In the genomic region with DNA sequence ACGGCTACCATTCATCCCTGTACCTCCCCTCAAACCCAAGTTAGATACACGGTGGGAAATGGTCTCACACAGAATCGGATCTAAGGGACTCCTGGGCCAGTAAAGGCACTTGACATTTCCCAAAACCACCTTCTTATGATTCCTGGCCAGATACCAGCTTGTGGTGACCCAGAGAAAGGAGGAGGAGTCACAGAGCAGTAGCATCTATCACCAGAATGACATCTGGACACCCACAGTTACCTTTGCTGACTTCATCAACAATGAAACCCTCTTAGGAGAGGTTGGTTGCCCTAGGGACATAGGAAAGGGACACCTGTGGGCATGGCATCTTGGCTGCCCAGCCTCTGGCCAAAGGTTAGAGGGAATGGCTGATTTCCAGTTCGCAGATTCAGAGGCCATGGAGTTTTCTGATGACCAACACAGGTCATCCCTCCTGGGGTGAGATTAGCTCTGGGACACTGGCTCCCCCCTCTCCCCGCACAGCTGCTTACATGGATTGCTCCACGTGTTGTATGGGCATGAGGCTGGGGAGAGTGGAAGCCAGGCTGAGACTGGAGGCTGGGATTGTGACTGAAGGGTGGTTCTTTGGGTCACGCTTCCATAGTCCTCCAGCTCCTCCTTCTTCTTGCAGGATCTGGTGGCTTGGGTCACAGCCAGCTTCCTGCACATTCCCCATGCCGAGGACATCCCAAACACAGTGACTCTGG, we compare ENCODE assay signal across 1 cellular context.
TF ChIP-seq lines count a peak whose summit lies in the region.

No MANE protein-coding gene starts in this region.

TF ChIP-seq in K562, 482 proteins besides CTCF, POLR2A, EP300 and RAD21:
- TF ChIP-seq, protein P1, sequence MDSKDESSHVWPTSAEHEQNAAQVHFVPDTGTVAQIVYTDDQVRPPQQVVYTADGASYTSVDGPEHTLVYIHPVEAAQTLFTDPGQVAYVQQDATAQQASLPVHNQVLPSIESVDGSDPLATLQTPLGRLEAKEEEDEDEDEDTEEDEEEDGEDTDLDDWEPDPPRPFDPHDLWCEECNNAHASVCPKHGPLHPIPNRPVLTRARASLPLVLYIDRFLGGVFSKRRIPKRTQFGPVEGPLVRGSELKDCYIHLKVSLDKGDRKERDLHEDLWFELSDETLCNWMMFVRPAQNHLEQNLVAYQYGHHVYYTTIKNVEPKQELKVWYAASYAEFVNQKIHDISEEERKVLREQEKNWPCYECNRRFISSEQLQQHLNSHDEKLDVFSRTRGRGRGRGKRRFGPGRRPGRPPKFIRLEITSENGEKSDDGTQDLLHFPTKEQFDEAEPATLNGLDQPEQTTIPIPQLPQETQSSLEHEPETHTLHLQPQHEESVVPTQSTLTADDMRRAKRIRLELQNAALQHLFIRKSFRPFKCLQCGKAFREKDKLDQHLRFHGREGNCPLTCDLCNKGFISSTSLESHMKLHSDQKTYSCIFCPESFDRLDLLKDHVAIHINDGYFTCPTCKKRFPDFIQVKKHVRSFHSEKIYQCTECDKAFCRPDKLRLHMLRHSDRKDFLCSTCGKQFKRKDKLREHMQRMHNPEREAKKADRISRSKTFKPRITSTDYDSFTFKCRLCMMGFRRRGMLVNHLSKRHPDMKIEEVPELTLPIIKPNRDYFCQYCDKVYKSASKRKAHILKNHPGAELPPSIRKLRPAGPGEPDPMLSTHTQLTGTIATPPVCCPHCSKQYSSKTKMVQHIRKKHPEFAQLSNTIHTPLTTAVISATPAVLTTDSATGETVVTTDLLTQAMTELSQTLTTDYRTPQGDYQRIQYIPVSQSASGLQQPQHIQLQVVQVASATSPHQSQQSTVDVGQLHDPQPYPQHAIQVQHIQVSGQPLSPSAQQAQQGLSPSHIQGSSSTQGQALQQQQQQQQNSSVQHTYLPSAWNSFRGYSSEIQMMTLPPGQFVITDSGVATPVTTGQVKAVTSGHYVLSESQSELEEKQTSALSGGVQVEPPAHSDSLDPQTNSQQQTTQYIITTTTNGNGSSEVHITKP (IDR thresholded peaks at IDR 0.05; ENCODE audit: partially characterized antibody) = peak; percentile 74
- TF ChIP-seq TAF7 (tag; IDR thresholded peaks at IDR 0.05) (no peak), SRSF7 (optimal IDR thresholded peaks at IDR 0.05; ENCODE audit: low read depth, low read length) (no peak), FOXJ2 (tag; IDR thresholded peaks at IDR 0.05) (no peak), ZNF431 (CRISPR knock-in tag; IDR thresholded peaks at IDR 0.05) (no peak), BDP1 (IDR thresholded peaks at IDR 0.05; ENCODE audit: insufficient read depth, insufficient read length) (no peak), ATF7 (IDR thresholded peaks at IDR 0.05) (no peak), MEIS2 (IDR thresholded peaks at IDR 0.05; ENCODE audit: partially characterized antibody) (peak; percentile 65)
- TF ChIP-seq, protein P2, sequence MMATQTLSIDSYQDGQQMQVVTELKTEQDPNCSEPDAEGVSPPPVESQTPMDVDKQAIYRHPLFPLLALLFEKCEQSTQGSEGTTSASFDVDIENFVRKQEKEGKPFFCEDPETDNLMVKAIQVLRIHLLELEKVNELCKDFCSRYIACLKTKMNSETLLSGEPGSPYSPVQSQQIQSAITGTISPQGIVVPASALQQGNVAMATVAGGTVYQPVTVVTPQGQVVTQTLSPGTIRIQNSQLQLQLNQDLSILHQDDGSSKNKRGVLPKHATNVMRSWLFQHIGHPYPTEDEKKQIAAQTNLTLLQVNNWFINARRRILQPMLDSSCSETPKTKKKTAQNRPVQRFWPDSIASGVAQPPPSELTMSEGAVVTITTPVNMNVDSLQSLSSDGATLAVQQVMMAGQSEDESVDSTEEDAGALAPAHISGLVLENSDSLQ (IDR thresholded peaks at IDR 0.05) = peak; percentile 70
- TF ChIP-seq, protein P3, sequence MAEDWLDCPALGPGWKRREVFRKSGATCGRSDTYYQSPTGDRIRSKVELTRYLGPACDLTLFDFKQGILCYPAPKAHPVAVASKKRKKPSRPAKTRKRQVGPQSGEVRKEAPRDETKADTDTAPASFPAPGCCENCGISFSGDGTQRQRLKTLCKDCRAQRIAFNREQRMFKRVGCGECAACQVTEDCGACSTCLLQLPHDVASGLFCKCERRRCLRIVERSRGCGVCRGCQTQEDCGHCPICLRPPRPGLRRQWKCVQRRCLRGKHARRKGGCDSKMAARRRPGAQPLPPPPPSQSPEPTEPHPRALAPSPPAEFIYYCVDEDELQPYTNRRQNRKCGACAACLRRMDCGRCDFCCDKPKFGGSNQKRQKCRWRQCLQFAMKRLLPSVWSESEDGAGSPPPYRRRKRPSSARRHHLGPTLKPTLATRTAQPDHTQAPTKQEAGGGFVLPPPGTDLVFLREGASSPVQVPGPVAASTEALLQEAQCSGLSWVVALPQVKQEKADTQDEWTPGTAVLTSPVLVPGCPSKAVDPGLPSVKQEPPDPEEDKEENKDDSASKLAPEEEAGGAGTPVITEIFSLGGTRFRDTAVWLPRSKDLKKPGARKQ (CRISPR knock-in tag; IDR thresholded peaks at IDR 0.05) = no peak
- TF ChIP-seq, protein P4, sequence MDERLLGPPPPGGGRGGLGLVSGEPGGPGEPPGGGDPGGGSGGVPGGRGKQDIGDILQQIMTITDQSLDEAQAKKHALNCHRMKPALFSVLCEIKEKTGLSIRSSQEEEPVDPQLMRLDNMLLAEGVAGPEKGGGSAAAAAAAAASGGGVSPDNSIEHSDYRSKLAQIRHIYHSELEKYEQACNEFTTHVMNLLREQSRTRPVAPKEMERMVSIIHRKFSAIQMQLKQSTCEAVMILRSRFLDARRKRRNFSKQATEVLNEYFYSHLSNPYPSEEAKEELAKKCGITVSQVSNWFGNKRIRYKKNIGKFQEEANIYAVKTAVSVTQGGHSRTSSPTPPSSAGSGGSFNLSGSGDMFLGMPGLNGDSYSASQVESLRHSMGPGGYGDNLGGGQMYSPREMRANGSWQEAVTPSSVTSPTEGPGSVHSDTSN (CRISPR knock-in tag; IDR thresholded peaks at IDR 0.05; ENCODE audit: low read depth) = no peak
- TF ChIP-seq, protein P4 (tag; conservative IDR thresholded peaks at IDR 0.05; ENCODE audit: low read depth) = peak; percentile 45; the same call in 1 of the 2 replicates
